10 cellular contexts compared by ENCODE assay signal in genomic region chr6:154161689-154162088, GRCh38.
A peak's percentile ranks its signal among the peaks of the same experiment; 100 is the strongest.
DNase-seq lines count a peak whose midpoint lies in the region; ATAC-seq and TF ChIP-seq lines count a peak whose summit lies in the region.
"Had no signal": no experiment of that assay in that cellular context is flagged by ENCODE, and none has a peak within 500 bp of the region (broad histone marks: within the 10 kb centered on the region; RNA-seq: fewer than 3 reads in every experiment).

No MANE protein-coding gene starts in this region.

- intact Hi-C loops in naive thymus-derived CD4-positive, alpha-beta T cell (cut with micrococcal nuclease): loop anchor here in 1 of 2 donors (1.0 kb wide), 1 partner anchor 9 kb away; no protein-coding TSS in a partner anchor

- H3K4me1 ChIP-seq in naive thymus-derived CD4-positive, alpha-beta T cell (ENCODE audit: control insufficient read depth in 2 of 2, insufficient read depth in 2 of 2, low read length in 2 of 2): peaks cover 14 to 44% of the 10 kb centered on the region in 2 donors

- no peak for DNase-seq in activated T-cell treated with anti-CD3 and anti-CD28 coated beads, Interleukin-2, amount 50 U/mL, for 4 hours
- no peak for DNase-seq in activated T-cell treated with anti-CD3 and anti-CD28 coated beads, Interleukin-2, amount 50 U/mL, for 24 hours
- DNase-seq in naive thymus-derived CD4-positive, alpha-beta T cell: no peak
- no peak for DNase-seq in activated CD8-positive, alpha-beta memory T cell treated with anti-CD3 and anti-CD28 coated beads for 24 hours
- no peak for DNase-seq in glutamatergic neuron
- DNase-seq in dedifferentiated amniotic fluid mesenchymal stem cell (ENCODE audit: extremely low spot score): no peak
- DNase-seq: mammary epithelial cell had no signal

- no peak overlapping the region for H3K4me3 Mint-ChIP-seq in activated T-cell treated with anti-CD3 and anti-CD28 coated beads, Interleukin-2, amount 50 U/mL, for 4 hours
- H3K4me3 Mint-ChIP-seq in activated T-cell treated with anti-CD3 and anti-CD28 coated beads, Interleukin-2, amount 50 U/mL, for 24 hours: no peak overlapping the region
- H3K4me3 Mint-ChIP-seq in naive thymus-derived CD4-positive, alpha-beta T cell: no peak overlapping the region
- H3K4me3 Mint-ChIP-seq in glutamatergic neuron (ENCODE audit: unreplicated experiment): no peak overlapping the region

- H3K9me3 ChIP-seq in naive thymus-derived CD4-positive, alpha-beta T cell (ENCODE audit: control insufficient read depth in 2 of 3, low read length in 3 of 3): no peaks in the 10 kb centered on the region

- H3K9me3 Mint-ChIP-seq in activated T-cell treated with anti-CD3 and anti-CD28 coated beads, Interleukin-2, amount 50 U/mL, for 4 hours: no peaks in the 10 kb centered on the region
- no peaks in the 10 kb centered on the region for H3K9me3 Mint-ChIP-seq in activated T-cell treated with anti-CD3 and anti-CD28 coated beads, Interleukin-2, amount 50 U/mL, for 24 hours
- H3K9me3 Mint-ChIP-seq in naive thymus-derived CD4-positive, alpha-beta T cell: peaks cover 0 to 3% (median 0%) of the 10 kb centered on the region in 11 donors
- H3K9me3 Mint-ChIP-seq in glutamatergic neuron (ENCODE audit: unreplicated experiment): no peaks in the 10 kb centered on the region

- peak; percentile 61 to 63 for ATAC-seq in activated T-cell treated with anti-CD3 and anti-CD28 coated beads, Interleukin-2, amount 50 U/mL, for 4 hours
- ATAC-seq in GM21526 (IDR thresholded peaks at IDR 0.05; ENCODE audit: low FRiP score, unreplicated experiment): peak; percentile 68
- ATAC-seq in HG03139 (IDR thresholded peaks at IDR 0.05; ENCODE audit: unreplicated experiment): peak; percentile 50
- ATAC-seq in naive thymus-derived CD4-positive, alpha-beta T cell: no peak
- ATAC-seq: K562 had no signal

- no peak overlapping the region for H3K27ac Mint-ChIP-seq in activated T-cell treated with anti-CD3 and anti-CD28 coated beads, Interleukin-2, amount 50 U/mL, for 24 hours
- H3K27ac Mint-ChIP-seq in naive thymus-derived CD4-positive, alpha-beta T cell: no peak overlapping the region
- H3K27ac Mint-ChIP-seq in glutamatergic neuron (ENCODE audit: unreplicated experiment): no peak overlapping the region

- POLR2A ChIA-PET in naive thymus-derived CD4-positive, alpha-beta T cell (lab: Charles Lee): no interaction called here

- H3K4me3 ChIP-seq in naive thymus-derived CD4-positive, alpha-beta T cell (ENCODE audit: low read length): no peak overlapping the region
- H3K4me3 ChIP-seq: K562 had no signal

- no peaks in the 10 kb centered on the region for H3K27me3 Mint-ChIP-seq in activated T-cell treated with anti-CD3 and anti-CD28 coated beads, Interleukin-2, amount 50 U/mL, for 4 hours (ENCODE audit: low read depth)
- H3K27me3 Mint-ChIP-seq in activated T-cell treated with anti-CD3 and anti-CD28 coated beads, Interleukin-2, amount 50 U/mL, for 24 hours: no peaks in the 10 kb centered on the region
- H3K27me3 Mint-ChIP-seq in naive thymus-derived CD4-positive, alpha-beta T cell: peaks cover 0 to 2% (median 0%) of the 10 kb centered on the region in 5 donors
- peaks cover 2% of the 10 kb centered on the region for H3K27me3 Mint-ChIP-seq in glutamatergic neuron (ENCODE audit: unreplicated experiment)

- H3K27me3 ChIP-seq in naive thymus-derived CD4-positive, alpha-beta T cell (ENCODE audit: control insufficient read depth in 2 of 2, insufficient read depth in 2 of 2, low read length in 2 of 2): no peaks in the 10 kb centered on the region

- CTCF ChIA-PET in naive thymus-derived CD4-positive, alpha-beta T cell (lab: Charles Lee): interaction anchor here (1.0 to 14.7 kb wide), 2 partner anchors 105 to 115 kb away, joined by 3 to 186 read pairs; no protein-coding TSS in a partner anchor

- peaks cover 52% of the 10 kb centered on the region for H3K4me1 Mint-ChIP-seq in activated T-cell treated with anti-CD3 and anti-CD28 coated beads, Interleukin-2, amount 50 U/mL, for 4 hours (ENCODE audit: low read depth)
- peaks cover 56% of the 10 kb centered on the region for H3K4me1 Mint-ChIP-seq in activated T-cell treated with anti-CD3 and anti-CD28 coated beads, Interleukin-2, amount 50 U/mL, for 24 hours (ENCODE audit: low read depth)
- H3K4me1 Mint-ChIP-seq in naive thymus-derived CD4-positive, alpha-beta T cell: peaks cover 17 to 59% (median 41%) of the 10 kb centered on the region in 7 donors
- H3K4me1 Mint-ChIP-seq in glutamatergic neuron (ENCODE audit: low read depth, unreplicated experiment): no peaks in the 10 kb centered on the region

- H3K27ac ChIP-seq in naive thymus-derived CD4-positive, alpha-beta T cell (ENCODE audit: low read depth, low read length): peak overlapping the region; percentile 22

- TF ChIP-seq CTCF in glutamatergic neuron (IDR thresholded peaks at IDR 0.05; ENCODE audit: partially characterized antibody, unreplicated experiment): no peak

- peaks cover 33% of the 10 kb centered on the region for H3K36me3 Mint-ChIP-seq in activated T-cell treated with anti-CD3 and anti-CD28 coated beads, Interleukin-2, amount 50 U/mL, for 4 hours (ENCODE audit: insufficient read depth)
- H3K36me3 Mint-ChIP-seq in activated T-cell treated with anti-CD3 and anti-CD28 coated beads, Interleukin-2, amount 50 U/mL, for 24 hours (ENCODE audit: low read depth): peaks cover 37% of the 10 kb centered on the region
- H3K36me3 Mint-ChIP-seq in naive thymus-derived CD4-positive, alpha-beta T cell: peaks cover 11 to 32% (median 31%) of the 10 kb centered on the region in 5 donors
- peaks cover 4% of the 10 kb centered on the region for H3K36me3 Mint-ChIP-seq in glutamatergic neuron (ENCODE audit: unreplicated experiment)

- peaks cover 0 to 41% (median 5%) of the 10 kb centered on the region in 3 experiments for H3K36me3 ChIP-seq in naive thymus-derived CD4-positive, alpha-beta T cell (ENCODE audit: control insufficient read depth in 2 of 3, insufficient read depth in 3 of 3, low read length in 3 of 3)
